ENCODE assay signal across 25 cellular contexts in the genomic region with DNA sequence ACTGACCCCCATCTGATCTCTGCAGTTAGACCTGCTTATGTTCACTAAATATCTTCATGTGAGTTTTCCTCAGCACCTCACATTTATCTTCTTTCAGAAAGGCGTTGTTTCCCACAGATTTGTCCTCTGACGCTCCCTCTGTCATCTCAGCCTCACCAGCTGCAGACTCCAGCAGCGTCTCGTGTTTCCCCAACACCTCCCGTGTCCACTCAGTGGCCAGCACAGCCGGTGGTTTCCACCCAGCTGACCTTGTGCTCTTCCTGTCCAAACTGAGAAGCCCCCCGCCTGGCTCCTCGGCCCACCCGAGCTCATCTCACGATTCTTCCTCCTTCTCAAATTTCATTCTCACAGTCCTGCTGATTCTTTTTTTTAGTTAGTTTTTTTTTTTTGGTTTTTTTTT.
"Had no signal": no experiment of that assay in that cellular context is flagged by ENCODE, and none has a peak within 500 bp of the region (broad histone marks: within the 10 kb centered on the region; RNA-seq: fewer than 3 reads in every experiment).

No MANE protein-coding gene starts in this region.

- DNase-seq: activated CD4-positive, alpha-beta T cell treated with anti-CD3 and anti-CD28 coated beads for 1 hour; activated CD8-positive, alpha-beta memory T cell treated with anti-CD3 and anti-CD28 coated beads, Interleukin-2, amount 10 ng/mL, durations not matched to agents 7 days and 5 days; activated CD8-positive, alpha-beta T cell treated with anti-CD3 and anti-CD28 coated beads, Interleukin-2, amount 10 ng/mL, durations not matched to agents 7 days and 5 days; activated effector memory CD4-positive, alpha-beta T cell treated with anti-CD3 and anti-CD28 coated beads, Interleukin-2, amount 50 U/mL, for 16 hours; activated naive CD4-positive, alpha-beta T cell treated with anti-CD3 and anti-CD28 coated beads for 36 hours; activated naive CD8-positive, alpha-beta T cell treated with anti-CD3 and anti-CD28 coated beads for 36 hours; adrenal gland; aorta; foreskin melanocyte; islet precursor cell; naive thymus-derived CD8-positive, alpha-beta T cell; ovary; SK-N-SH; stimulated activated CD4-positive, alpha-beta T cell treated with anti-CD3 and anti-CD28 coated beads, Interleukin-15, amount 100 ng/mL, for 24 hours; stimulated activated CD4-positive, alpha-beta T cell treated with anti-CD3 and anti-CD28 coated beads, Interleukin-2, amount 100 ng/mL, for 24 hours; stimulated activated naive CD4-positive, alpha-beta T cell; SW 1271 had no signal

- H3K36me3 ChIP-seq: ovary had no signal

- H3K9ac ChIP-seq: SK-N-SH had no signal

- H3K9me3 Mint-ChIP-seq: activated naive CD4-positive, alpha-beta T cell treated with anti-CD3 and anti-CD28 coated beads for 36 hours; activated naive CD8-positive, alpha-beta T cell treated with anti-CD3 and anti-CD28 coated beads for 36 hours; brain; memory B cell; naive thymus-derived CD8-positive, alpha-beta T cell; T-helper 1 cell treated with Interleukin-12 subunit alpha and Interleukin-12 subunit beta and Interleukin-4 antibody, amounts not matched to agents 30 μg/mL and 1 μg/mL, for 36 hours had no signal

- H3K9me2 ChIP-seq: SK-N-SH had no signal

- H3K4me3 ChIP-seq: adrenal gland, esophagus muscularis mucosa, ovary, prostate gland, smooth muscle cell, tibial nerve had no signal

- H3K27me3 Mint-ChIP-seq: activated CD8-positive, alpha-beta memory T cell treated with anti-CD3 and anti-CD28 coated beads, Interleukin-2, amount 10 ng/mL, durations not matched to agents 7 days and 5 days; activated naive CD8-positive, alpha-beta T cell treated with anti-CD3 and anti-CD28 coated beads for 36 hours; brain; memory B cell; naive thymus-derived CD8-positive, alpha-beta T cell had no signal

- H3K27me3 ChIP-seq: adrenal gland, esophagus muscularis mucosa, neutrophil, ovary, tibial nerve had no signal

- H3K4me1 Mint-ChIP-seq: activated CD8-positive, alpha-beta memory T cell treated with anti-CD3 and anti-CD28 coated beads, Interleukin-2, amount 10 ng/mL, durations not matched to agents 7 days and 5 days; activated naive CD8-positive, alpha-beta T cell treated with anti-CD3 and anti-CD28 coated beads for 36 hours; brain had no signal

- H3K4me2 ChIP-seq: SK-N-SH, smooth muscle cell had no signal

- H3K27ac Mint-ChIP-seq: activated CD8-positive, alpha-beta memory T cell treated with anti-CD3 and anti-CD28 coated beads, Interleukin-2, amount 10 ng/mL, durations not matched to agents 7 days and 5 days; activated CD8-positive, alpha-beta T cell treated with anti-CD3 and anti-CD28 coated beads, Interleukin-2, amount 10 ng/mL, durations not matched to agents 7 days and 5 days; activated naive CD4-positive, alpha-beta T cell treated with anti-CD3 and anti-CD28 coated beads for 36 hours; activated naive CD8-positive, alpha-beta T cell treated with anti-CD3 and anti-CD28 coated beads for 36 hours; memory B cell; T-helper 1 cell treated with Interleukin-12 subunit alpha and Interleukin-12 subunit beta and Interleukin-4 antibody, amounts not matched to agents 30 μg/mL and 1 μg/mL, for 36 hours had no signal

- H3K27ac ChIP-seq: adrenal gland, esophagus muscularis mucosa, neutrophil, ovary, tibial nerve had no signal

- H3K9me3 ChIP-seq: adrenal gland, esophagus muscularis mucosa, neutrophil, ovary, prostate gland, SK-N-SH, tibial nerve had no signal

- H3K4me1 ChIP-seq: adrenal gland, prostate gland, tibial nerve had no signal

- ATAC-seq: activated CD8-positive, alpha-beta memory T cell treated with anti-CD3 and anti-CD28 coated beads, Interleukin-2, amount 10 ng/mL, durations not matched to agents 7 days and 5 days; activated CD8-positive, alpha-beta T cell treated with anti-CD3 and anti-CD28 coated beads, Interleukin-2, amount 10 ng/mL, durations not matched to agents 7 days and 5 days; naive thymus-derived CD8-positive, alpha-beta T cell had no signal

- H3K4me3 Mint-ChIP-seq: activated CD8-positive, alpha-beta memory T cell treated with anti-CD3 and anti-CD28 coated beads, Interleukin-2, amount 10 ng/mL, durations not matched to agents 7 days and 5 days; activated CD8-positive, alpha-beta T cell treated with anti-CD3 and anti-CD28 coated beads, Interleukin-2, amount 10 ng/mL, durations not matched to agents 7 days and 5 days; activated naive CD4-positive, alpha-beta T cell treated with anti-CD3 and anti-CD28 coated beads for 36 hours; activated naive CD8-positive, alpha-beta T cell treated with anti-CD3 and anti-CD28 coated beads for 36 hours; brain; memory B cell; naive thymus-derived CD8-positive, alpha-beta T cell; T-helper 1 cell treated with Interleukin-12 subunit alpha and Interleukin-12 subunit beta and Interleukin-4 antibody, amounts not matched to agents 30 μg/mL and 1 μg/mL, for 36 hours had no signal
